In genomic region chr17:48831549-48831883, GRCh38 we compare ENCODE assay signal across 8 cellular contexts. TPM values are rescaled to one million over a fixed set of nuclear protein-coding genes. Genes with fewer than 3 reads are reported as not detected.
A peak's percentile ranks its signal among the peaks of the same experiment; 100 is the strongest.
DNase-seq lines count a peak whose midpoint lies in the region; ATAC-seq and TF ChIP-seq lines count a peak whose summit lies in the region.

No MANE protein-coding gene starts in this region.

- H3K9me3 ChIP-seq in BE2C (no peaks in the 10 kb centered on the region), MM.1S (replicated peaks; ENCODE audit: insufficient read depth, low read length) (no peaks in the 10 kb centered on the region), neural cell (ENCODE audit: low read length) (no peaks in the 10 kb centered on the region)
- H3K9me3 ChIP-seq in effector memory CD4-positive, alpha-beta T cell (ENCODE audit: control insufficient read depth, low read length) = no peaks in the 10 kb centered on the region

- H3K9me2 ChIP-seq in MM.1S (replicated peaks; ENCODE audit: insufficient read depth, low read length) = no peaks in the 10 kb centered on the region
- no peaks in the 10 kb centered on the region for H3K9me2 ChIP-seq in neural cell (ENCODE audit: insufficient read depth, low read length)

- H3K79me2 ChIP-seq in MM.1S (ENCODE audit: low read length) (peaks cover 44% of the 10 kb centered on the region), neural cell (replicated peaks; ENCODE audit: insufficient read depth, low read length) (no peaks in the 10 kb centered on the region)

- TF ChIP-seq RAD21 in neural cell (conservative IDR thresholded peaks at IDR 0.05) = no peak

- H2AFZ ChIP-seq in MM.1S (ENCODE audit: low read length) = peak overlapping the region; percentile 86
- peak overlapping the region; percentile 77 for H2AFZ ChIP-seq in neural cell (ENCODE audit: low read depth, low read length)

- H3K27me3 ChIP-seq in BE2C = no peaks in the 10 kb centered on the region
- H3K27me3 ChIP-seq in MM.1S (replicated peaks; ENCODE audit: insufficient read depth, low read length) = no peaks in the 10 kb centered on the region
- H3K27me3 ChIP-seq in effector memory CD4-positive, alpha-beta T cell (replicated peaks; ENCODE audit: control insufficient read depth, insufficient read depth, low read length, poor library complexity, severe bottlenecking) = no peaks in the 10 kb centered on the region
- H3K27me3 ChIP-seq in neural cell (ENCODE audit: insufficient read depth, low read depth, low read length) = no peaks in the 10 kb centered on the region

- TF ChIP-seq EP300 in neural cell (conservative IDR thresholded peaks at IDR 0.05; ENCODE audit: poor library complexity, severe bottlenecking) = no peak

- ATAC-seq in GM21717 (IDR thresholded peaks at IDR 0.05; ENCODE audit: unreplicated experiment) (no peak), GM18511 (IDR thresholded peaks at IDR 0.05; ENCODE audit: unreplicated experiment) (no peak), GM18873 (IDR thresholded peaks at IDR 0.05; ENCODE audit: low FRiP score, unreplicated experiment) (no peak)

- H3K4me2 ChIP-seq in MM.1S (ENCODE audit: low read depth, low read length) (peak overlapping the region; percentile 99), neural cell (ENCODE audit: low read length) (peak overlapping the region; percentile 23)

- H3K36me3 ChIP-seq in BE2C = no peaks in the 10 kb centered on the region
- no peaks in the 10 kb centered on the region for H3K36me3 ChIP-seq in MM.1S (replicated peaks; ENCODE audit: insufficient read depth, low read length)
- H3K36me3 ChIP-seq in effector memory CD4-positive, alpha-beta T cell (ENCODE audit: control insufficient read depth, insufficient read depth, low read length) = no peaks in the 10 kb centered on the region
- H3K36me3 ChIP-seq in neural cell (ENCODE audit: insufficient read depth, low read length) = no peaks in the 10 kb centered on the region

- H3F3A ChIP-seq in MM.1S (ENCODE audit: insufficient read depth, low read length) (0 out of 2 replicates have a peak, but pooled peaks cover 12% of the 10 kb centered on the region), neural cell (ENCODE audit: insufficient read depth, low read length, poor library complexity, severe bottlenecking) (no peaks in the 10 kb centered on the region)

- H3K4me3 ChIP-seq in BE2C (ENCODE audit: low read depth, low read length) = peak overlapping the region; percentile 96
- peak overlapping the region; percentile 91 for H3K4me3 ChIP-seq in MM.1S (ENCODE audit: low read length)
- H3K4me3 ChIP-seq in effector memory CD4-positive, alpha-beta T cell (ENCODE audit: insufficient read depth, low read depth, low read length, poor library complexity, severe bottlenecking) = peak overlapping the region; percentile 89
- peak overlapping the region; percentile 74 for H3K4me3 ChIP-seq in neural cell (ENCODE audit: low read length)

- no peaks in the 10 kb centered on the region for H4K20me1 ChIP-seq in MM.1S (ENCODE audit: insufficient read depth, low read length)
- no peaks in the 10 kb centered on the region for H4K20me1 ChIP-seq in neural cell (ENCODE audit: insufficient read depth)

- peak overlapping the region; percentile 75 for H3K9ac ChIP-seq in MM.1S (ENCODE audit: low read length)
- peak overlapping the region; percentile 61 for H3K9ac ChIP-seq in neural cell (ENCODE audit: low read length)

- H3K4me1 ChIP-seq in BE2C (no peaks in the 10 kb centered on the region), MM.1S (ENCODE audit: low read length) (peaks cover 11% of the 10 kb centered on the region; the same call in 1 of the 2 replicates)
- H3K4me1 ChIP-seq in effector memory CD4-positive, alpha-beta T cell (ENCODE audit: control insufficient read depth, insufficient read depth, low read length, poor library complexity, severe bottlenecking) = peaks cover 17% of the 10 kb centered on the region

- no peak for TF ChIP-seq CTCF in BE2C (IDR thresholded peaks at IDR 0.05; ENCODE audit: low read depth, low read length)
- TF ChIP-seq CTCF in MM.1S (IDR thresholded peaks at IDR 0.05; ENCODE audit: low read length) = no peak
- no peak for TF ChIP-seq CTCF in neural cell (IDR thresholded peaks at IDR 0.05; ENCODE audit: poor library complexity, severe bottlenecking)

- peak overlapping the region; percentile 77; the same call in 1 of the 2 replicates for H3K27ac ChIP-seq in MM.1S (ENCODE audit: low read length)
- peak overlapping the region; percentile 93 for H3K27ac ChIP-seq in effector memory CD4-positive, alpha-beta T cell (ENCODE audit: insufficient read depth, low read length, poor library complexity, severe bottlenecking)
- H3K27ac ChIP-seq in neural cell (ENCODE audit: low read length) = no peak overlapping the region

- DNase-seq in BE2C = no peak
- no peak for DNase-seq in MM.1S
- DNase-seq in effector memory CD4-positive, alpha-beta T cell = no peak
- no peak for DNase-seq in mesenteric fat pad (ENCODE audit: low spot score)

TF ChIP-seq in neural cell, 6 proteins besides CTCF, POLR2A, EP300 and RAD21:
- TF ChIP-seq REST (IDR thresholded peaks at IDR 0.05; ENCODE audit: borderline replicate concordance) = no peak
- no peak for TF ChIP-seq MXI1 (conservative IDR thresholded peaks at IDR 0.05; ENCODE audit: poor library complexity, severe bottlenecking)
- no peak for TF ChIP-seq SMC3 (conservative IDR thresholded peaks at IDR 0.05; ENCODE audit: poor library complexity)
- TF ChIP-seq TAF1 (IDR thresholded peaks at IDR 0.05; ENCODE audit: low read depth) = no peak
- no peak for TF ChIP-seq EZH2 (IDR thresholded peaks at IDR 0.05; ENCODE audit: borderline replicate concordance, insufficient read depth, low read length, poor library complexity, severe bottlenecking)
- TF ChIP-seq POLR2AphosphoS5 (IDR thresholded peaks at IDR 0.05) = no peak

RNA-seq across cellular contexts. Expression of gene CALCOCO2, which starts 0.7 kb away (rescaled TPM):
- polyA plus RNA-seq in BE2C (2012; ENCODE audit: insufficient read depth, insufficient read length, low read depth) = 16.0 TPM
- 4.5 and 16.1 TPM in 2 replicates for polyA plus RNA-seq in neural cell
- polyA minus RNA-seq in neural cell = 7.1 and 7.8 TPM in 2 replicates
- total RNA-seq in mesenteric fat pad = 168 TPM

RNA-seq across cellular contexts. Expression of gene TTLL6, which starts 14.5 kb away (rescaled TPM):
- not detected for polyA plus RNA-seq in BE2C (2012; ENCODE audit: insufficient read depth, insufficient read length, low read depth)
- not detected in 2 replicates for polyA plus RNA-seq in neural cell
- polyA minus RNA-seq in neural cell = not detected in 2 replicates
- not detected for total RNA-seq in mesenteric fat pad
